ENCODE assay signal across 8 cellular contexts in genomic region chr6:33160728-33161323, GRCh38. TPM values are rescaled to one million over a fixed set of nuclear protein-coding genes. Genes with fewer than 3 reads are reported as not detected.
A peak's percentile ranks its signal among the peaks of the same experiment; 100 is the strongest.
DNase-seq lines count a peak whose midpoint lies in the region; ATAC-seq and TF ChIP-seq lines count a peak whose summit lies in the region.

No MANE protein-coding gene starts in this region.

- TF ChIP-seq CTCF in Calu3 (IDR thresholded peaks at IDR 0.05; ENCODE audit: unreplicated experiment) (no peak), GM10248 (IDR thresholded peaks at IDR 0.05; ENCODE audit: control extremely low read depth, extremely low read depth, low read depth, missing control alignments) (no peak)

- no peak for ATAC-seq in activated naive CD8-positive, alpha-beta T cell treated with anti-CD3 and anti-CD28 coated beads, Interleukin-2, amount 10 ng/mL, durations not matched to agents 7 days and 5 days (ENCODE audit: low read depth)
- no peak for ATAC-seq in stimulated activated memory B cell treated with anti-CD40 and anti-IgM and Interleukin-4, amounts not matched to agents 10 μg/mL and 1 μg/mL and 100 μg/mL, for 72 hours

- intact Hi-C loops in Calu3 (cut with micrococcal nuclease; ENCODE audit: unreplicated experiment) = loop anchor here (1.0 to 5.0 kb wide), 2 partner anchors 44 to 87 kb away; no protein-coding TSS in a partner anchor

- POLR2A ChIA-PET in activated naive CD8-positive, alpha-beta T cell treated with anti-CD3 and anti-CD28 coated beads, Interleukin-2, amount 10 ng/mL, durations not matched to agents 7 days and 5 days (lab: Charles Lee) = interaction anchor here (1.6 kb wide), 1 partner anchor 87 kb away, joined by 7 read pairs; no protein-coding TSS in a partner anchor
- POLR2A ChIA-PET in GM10248 (lab: Yijun Ruan, JAX) = no interaction called here

- H3K27me3 Mint-ChIP-seq in Calu3 (ENCODE audit: unreplicated experiment) = peaks cover 75% of the 10 kb centered on the region
- peaks cover 5% of the 10 kb centered on the region for H3K27me3 Mint-ChIP-seq in activated naive CD8-positive, alpha-beta T cell treated with anti-CD3 and anti-CD28 coated beads, Interleukin-2, amount 10 ng/mL, durations not matched to agents 7 days and 5 days
- H3K27me3 Mint-ChIP-seq in stimulated activated memory B cell treated with anti-CD40 and anti-IgM and Interleukin-4, amounts not matched to agents 10 μg/mL and 1 μg/mL and 100 μg/mL, for 72 hours = peaks cover 27% of the 10 kb centered on the region

- H3K27ac Mint-ChIP-seq in Calu3 (ENCODE audit: unreplicated experiment) = no peak overlapping the region
- H3K27ac Mint-ChIP-seq in activated naive CD8-positive, alpha-beta T cell treated with anti-CD3 and anti-CD28 coated beads, Interleukin-2, amount 10 ng/mL, durations not matched to agents 7 days and 5 days = peak overlapping the region; percentile 83
- H3K27ac Mint-ChIP-seq in stimulated activated memory B cell treated with anti-CD40 and anti-IgM and Interleukin-4, amounts not matched to agents 10 μg/mL and 1 μg/mL and 100 μg/mL, for 72 hours = peak overlapping the region; percentile 82

- no TSS peak for BruUV-seq in Calu3 (replicated peaks; lab: Mats Ljungman, UMichigan)

- DNase-seq in Calu3 = peak; percentile 44
- peak; percentile 99 for DNase-seq in LHCN-M2 (ENCODE audit: low read depth)
- DNase-seq in activated naive CD8-positive, alpha-beta T cell treated with anti-CD3 and anti-CD28 coated beads, Interleukin-2, amount 10 ng/mL, durations not matched to agents 7 days and 5 days = no peak
- DNase-seq in hepatic stellate cell (ENCODE audit: low spot score) = peak; percentile 60
- no peak for DNase-seq in effector CD4-positive, alpha-beta T cell
- no peak for DNase-seq in GM10248 (ENCODE audit: extremely low spot score)
- no peak for DNase-seq in GF-D8 (lab: John Stamatoyannopoulos, UW)

- peak overlapping the region; percentile 81 for H3K4me3 Mint-ChIP-seq in Calu3 (ENCODE audit: low read depth, unreplicated experiment)
- H3K4me3 Mint-ChIP-seq in activated naive CD8-positive, alpha-beta T cell treated with anti-CD3 and anti-CD28 coated beads, Interleukin-2, amount 10 ng/mL, durations not matched to agents 7 days and 5 days = peak overlapping the region; percentile 88
- peak overlapping the region; percentile 88 for H3K4me3 Mint-ChIP-seq in stimulated activated memory B cell treated with anti-CD40 and anti-IgM and Interleukin-4, amounts not matched to agents 10 μg/mL and 1 μg/mL and 100 μg/mL, for 72 hours

- CTCF ChIA-PET in Calu3 (lab: Charles Lee) = interaction anchor here (0.7 to 2.2 kb wide), 6 partner anchors 12 to 176 kb away, joined by 3 to 13 read pairs (median 4); no protein-coding TSS in a partner anchor
- CTCF ChIA-PET in GM10248 (lab: Yijun Ruan, JAX) = interaction anchor here (0.6 to 4.9 kb wide), 21 partner anchors 10 to 220 kb away, joined by 3 to 41 read pairs (median 4); partner anchors contain the start of genes HLA-DMA and HLA-DMB

- peaks cover 10% of the 10 kb centered on the region for H3K36me3 Mint-ChIP-seq in Calu3 (ENCODE audit: insufficient read depth, unreplicated experiment)
- no peaks in the 10 kb centered on the region for H3K36me3 Mint-ChIP-seq in activated naive CD8-positive, alpha-beta T cell treated with anti-CD3 and anti-CD28 coated beads, Interleukin-2, amount 10 ng/mL, durations not matched to agents 7 days and 5 days
- H3K36me3 Mint-ChIP-seq in stimulated activated memory B cell treated with anti-CD40 and anti-IgM and Interleukin-4, amounts not matched to agents 10 μg/mL and 1 μg/mL and 100 μg/mL, for 72 hours = no peaks in the 10 kb centered on the region

- peaks cover 16% of the 10 kb centered on the region for H3K4me1 Mint-ChIP-seq in Calu3 (ENCODE audit: low read depth, unreplicated experiment)
- peaks cover 4% of the 10 kb centered on the region for H3K4me1 Mint-ChIP-seq in activated naive CD8-positive, alpha-beta T cell treated with anti-CD3 and anti-CD28 coated beads, Interleukin-2, amount 10 ng/mL, durations not matched to agents 7 days and 5 days
- peaks cover 16% of the 10 kb centered on the region for H3K4me1 Mint-ChIP-seq in stimulated activated memory B cell treated with anti-CD40 and anti-IgM and Interleukin-4, amounts not matched to agents 10 μg/mL and 1 μg/mL and 100 μg/mL, for 72 hours

- no peaks in the 10 kb centered on the region for H3K9me3 Mint-ChIP-seq in Calu3 (ENCODE audit: low read depth, unreplicated experiment)
- no peaks in the 10 kb centered on the region for H3K9me3 Mint-ChIP-seq in activated naive CD8-positive, alpha-beta T cell treated with anti-CD3 and anti-CD28 coated beads, Interleukin-2, amount 10 ng/mL, durations not matched to agents 7 days and 5 days
- no peaks in the 10 kb centered on the region for H3K9me3 Mint-ChIP-seq in stimulated activated memory B cell treated with anti-CD40 and anti-IgM and Interleukin-4, amounts not matched to agents 10 μg/mL and 1 μg/mL and 100 μg/mL, for 72 hours

RNA-seq across cellular contexts. Expression of gene COL11A2, which starts 31.4 kb away (rescaled TPM):
- total RNA-seq in Calu3 (2022) = 1.8 TPM in 2 replicates
- total RNA-seq in LHCN-M2 (2014; rRNA removed) = 0.96 and 1.1 TPM in 2 replicates
- 0.96 TPM for polyA plus RNA-seq in LHCN-M2 (2012)
- 1 to 10 TPM in 1 of 2 experiments, under 1 TPM in 1; 1.00 to 1.1 TPM for total RNA-seq in activated naive CD8-positive, alpha-beta T cell treated with anti-CD3 and anti-CD28 coated beads, Interleukin-2, amount 10 ng/mL, durations not matched to agents 7 days and 5 days

RNA-seq across cellular contexts. Expression of gene RXRB, which starts 39.6 kb away (rescaled TPM):
- 78.2 and 78.3 TPM in 2 replicates for total RNA-seq in Calu3 (2022)
- 17.4 and 23.0 TPM in 2 replicates for total RNA-seq in LHCN-M2 (2014; rRNA removed)
- polyA plus RNA-seq in LHCN-M2 (2012) = 26.9 TPM
- total RNA-seq in activated naive CD8-positive, alpha-beta T cell treated with anti-CD3 and anti-CD28 coated beads, Interleukin-2, amount 10 ng/mL, durations not matched to agents 7 days and 5 days = 10 to 100 TPM; 54.6 to 60.0 TPM

RNA-seq across cellular contexts. Expression of gene SLC39A7, which starts 39.8 kb away (rescaled TPM):
- total RNA-seq in Calu3 (2022) (188 and 201 TPM in 2 replicates), LHCN-M2 (2014; rRNA removed) (91.9 and 104 TPM in 2 replicates)
- 148 TPM for polyA plus RNA-seq in LHCN-M2 (2012)
- 10 to 100 TPM; 41.7 to 44.8 TPM for total RNA-seq in activated naive CD8-positive, alpha-beta T cell treated with anti-CD3 and anti-CD28 coated beads, Interleukin-2, amount 10 ng/mL, durations not matched to agents 7 days and 5 days

RNA-seq across cellular contexts. Expression of gene HSD17B8, which starts 43.6 kb away (rescaled TPM):
- 40.4 and 41.7 TPM in 2 replicates for total RNA-seq in Calu3 (2022)
- total RNA-seq in LHCN-M2 (2014; rRNA removed) = 7.9 and 9.1 TPM in 2 replicates
- polyA plus RNA-seq in LHCN-M2 (2012) = 6.5 TPM
- 10 to 100 TPM; 21.1 to 21.8 TPM for total RNA-seq in activated naive CD8-positive, alpha-beta T cell treated with anti-CD3 and anti-CD28 coated beads, Interleukin-2, amount 10 ng/mL, durations not matched to agents 7 days and 5 days

RNA-seq across cellular contexts. Expression of gene RING1, which starts 47.5 kb away (rescaled TPM):
- total RNA-seq in Calu3 (2022) = 53.9 and 58.9 TPM in 2 replicates
- 17.4 and 22.2 TPM in 2 replicates for total RNA-seq in LHCN-M2 (2014; rRNA removed)
- 58.5 TPM for polyA plus RNA-seq in LHCN-M2 (2012)
- total RNA-seq in activated naive CD8-positive, alpha-beta T cell treated with anti-CD3 and anti-CD28 coated beads, Interleukin-2, amount 10 ng/mL, durations not matched to agents 7 days and 5 days = 10 to 100 TPM; 41.2 to 41.8 TPM

Comparison
In these comparisons a context has a peak if more than half of its experiments do, and no peak if none do; other contexts are left out.
1. DNase-seq: peak in Calu3 (single experiment), LHCN-M2 (single experiment) and hepatic stellate cell (single experiment); none in activated naive CD8-positive, alpha-beta T cell treated with anti-CD3 and anti-CD28 coated beads, Interleukin-2, amount 10 ng/mL, durations not matched to agents 7 days and 5 days (single experiment), effector CD4-positive, alpha-beta T cell (single experiment), GM10248 (single experiment) and GF-D8 (single experiment).
2. Peak in every context shown above with its lines, with median percentiles within 50 percentile points of each other: H3K4me3 Mint-ChIP-seq.